Comparison of ENCODE assay signal across 22 cellular contexts in the genomic region with DNA sequence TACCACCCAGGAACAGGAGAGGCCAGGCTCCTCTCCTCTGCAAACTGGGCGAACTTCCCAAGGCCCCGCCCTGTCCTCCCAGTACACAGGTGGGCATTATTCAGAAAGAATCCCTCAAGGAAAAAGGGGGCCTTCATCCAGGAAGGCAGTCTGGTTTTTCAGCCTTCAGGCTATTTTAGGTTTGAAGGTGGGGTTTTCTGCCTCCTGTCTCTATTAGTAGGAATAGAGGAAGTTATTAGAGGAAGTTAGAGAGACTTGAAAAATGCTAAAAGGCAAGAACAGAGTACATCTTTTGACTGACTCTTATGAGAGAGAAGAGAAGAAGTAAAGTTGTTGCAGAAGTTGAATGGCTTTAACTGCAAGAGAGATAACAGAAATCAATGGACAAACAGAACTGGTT.
A peak's percentile ranks its signal among the peaks of the same experiment; 100 is the strongest.
DNase-seq lines count a peak whose midpoint lies in the region; ATAC-seq and TF ChIP-seq lines count a peak whose summit lies in the region.
"Had no signal": no experiment of that assay in that cellular context is flagged by ENCODE, and none has a peak within 500 bp of the region (broad histone marks: within the 10 kb centered on the region; RNA-seq: fewer than 3 reads in every experiment).

No MANE protein-coding gene starts in this region.

- H3K4me2 ChIP-seq in GM23338, result no peak overlapping the region

- no peaks in the 10 kb centered on the region for H3K27me3 ChIP-seq in GM23338 (ENCODE audit: insufficient read depth)
- H3K27me3 ChIP-seq: left lung, stomach, upper lobe of right lung had no signal

- no peak overlapping the region for H3K27ac Mint-ChIP-seq in GM23338
- H3K27ac Mint-ChIP-seq in stimulated activated naive B cell treated with anti-CD40 and anti-IgM and Interleukin-4, amounts not matched to agents 10 μg/mL and 1 μg/mL and 100 μg/mL, for 72 hours, result no peak overlapping the region
- H3K27ac Mint-ChIP-seq: activated T-helper 17 cell treated with anti-CD3 and anti-CD28 coated beads, Interleukin-2, amount 50 U/mL, for 72 hours; CD14-positive monocyte had no signal

- H3K9me3 Mint-ChIP-seq in GM23338, result no peaks in the 10 kb centered on the region
- peaks cover 0 to 2% of the 10 kb centered on the region in 2 donors for H3K9me3 Mint-ChIP-seq in stimulated activated naive B cell treated with anti-CD40 and anti-IgM and Interleukin-4, amounts not matched to agents 10 μg/mL and 1 μg/mL and 100 μg/mL, for 72 hours

- no peak overlapping the region for H3K4me3 ChIP-seq in GM23338
- H3K4me3 ChIP-seq: dorsolateral prefrontal cortex, HAP-1, left lung, stomach, upper lobe of right lung had no signal

- no peaks in the 10 kb centered on the region; the same call in 2 of the 3 replicates for H3K4me1 Mint-ChIP-seq in GM23338
- peaks cover 2 to 13% of the 10 kb centered on the region in 2 donors for H3K4me1 Mint-ChIP-seq in stimulated activated naive B cell treated with anti-CD40 and anti-IgM and Interleukin-4, amounts not matched to agents 10 μg/mL and 1 μg/mL and 100 μg/mL, for 72 hours
- H3K4me1 Mint-ChIP-seq: activated T-helper 17 cell treated with anti-CD3 and anti-CD28 coated beads, Interleukin-2, amount 50 U/mL, for 72 hours had no signal

- no peaks in the 10 kb centered on the region for H3K27me3 Mint-ChIP-seq in GM23338 (ENCODE audit: insufficient read depth, low read depth, poor library complexity)
- H3K27me3 Mint-ChIP-seq in stimulated activated naive B cell treated with anti-CD40 and anti-IgM and Interleukin-4, amounts not matched to agents 10 μg/mL and 1 μg/mL and 100 μg/mL, for 72 hours, result no peaks in the 10 kb centered on the region
- H3K27me3 Mint-ChIP-seq: activated T-helper 17 cell treated with anti-CD3 and anti-CD28 coated beads, Interleukin-2, amount 50 U/mL, for 72 hours had no signal

- DNase-seq in SKM-1 treated with dmso at 0.1 percent for 144 hours (lab: John Stamatoyannopoulos, UW; ENCODE audit: unreplicated experiment), result peak; percentile 24
- no peak for DNase-seq in SKM-1 (lab: John Stamatoyannopoulos, UW; ENCODE audit: unreplicated experiment)
- DNase-seq in GM23338 (ENCODE audit: low spot score), result no peak
- no peak for DNase-seq in stimulated activated naive B cell treated with anti-CD40 and anti-IgM and Interleukin-4, amounts not matched to agents 10 μg/mL and 1 μg/mL and 100 μg/mL, for 72 hours
- DNase-seq in NCI-H2029 (lab: John Stamatoyannopoulos, UW), result no peak
- DNase-seq: dorsolateral prefrontal cortex, Karpas-422, left lung, NCI-H1436 treated with DMSO at 0.1 percent for 48 hours, NCI-H82, occipital lobe, stomach, upper lobe of right lung, WERI-Rb-1 had no signal

- no peaks in the 10 kb centered on the region for H3K9me2 ChIP-seq in GM23338 (ENCODE audit: insufficient read depth)

- H3K36me3 ChIP-seq in GM23338 (ENCODE audit: insufficient read depth), result no peaks in the 10 kb centered on the region
- H3K36me3 ChIP-seq: HAP-1, left lung, stomach, upper lobe of right lung, WERI-Rb-1 had no signal

- H3K4me3 Mint-ChIP-seq in GM23338, result no peak overlapping the region
- no peak overlapping the region for H3K4me3 Mint-ChIP-seq in stimulated activated naive B cell treated with anti-CD40 and anti-IgM and Interleukin-4, amounts not matched to agents 10 μg/mL and 1 μg/mL and 100 μg/mL, for 72 hours
- H3K4me3 Mint-ChIP-seq: activated T-helper 17 cell treated with anti-CD3 and anti-CD28 coated beads, Interleukin-2, amount 50 U/mL, for 72 hours; CD14-positive monocyte had no signal

- no peak for TF ChIP-seq CTCF in GM23338 (conservative IDR thresholded peaks at IDR 0.05; ENCODE audit: low read depth in 2 of 2)

- no peaks in the 10 kb centered on the region for H3K4me1 ChIP-seq in GM23338 (ENCODE audit: insufficient read depth)
- H3K4me1 ChIP-seq: HAP-1, left lung, stomach, upper lobe of right lung had no signal

- no peaks in the 10 kb centered on the region for H3F3A ChIP-seq in GM23338 (replicated peaks; ENCODE audit: low read depth)

- no peaks in the 10 kb centered on the region for H4K20me1 ChIP-seq in GM23338 (replicated peaks; ENCODE audit: insufficient read depth)

- no peaks in the 10 kb centered on the region for H3K36me3 Mint-ChIP-seq in GM23338 (ENCODE audit: low read depth)
- no peaks in the 10 kb centered on the region for H3K36me3 Mint-ChIP-seq in stimulated activated naive B cell treated with anti-CD40 and anti-IgM and Interleukin-4, amounts not matched to agents 10 μg/mL and 1 μg/mL and 100 μg/mL, for 72 hours
- H3K36me3 Mint-ChIP-seq: CD14-positive monocyte had no signal

- no peaks in the 10 kb centered on the region for H3K79me2 ChIP-seq in GM23338 (replicated peaks; ENCODE audit: insufficient read depth)

- peak overlapping the region; percentile 23; the same call in 1 of the 2 replicates for H2AFZ ChIP-seq in GM23338

- H3K27ac ChIP-seq in GM23338 (ENCODE audit: low read depth), result no peak overlapping the region
- H3K27ac ChIP-seq: dorsolateral prefrontal cortex, left lung, RWPE1, stomach, upper lobe of right lung, WERI-Rb-1 had no signal

- ATAC-seq in GM23338, result no peak
- peak; percentile 44 for ATAC-seq in HG03575 (IDR thresholded peaks at IDR 0.05; ENCODE audit: extremely low read depth, insufficient number of reproducible peaks, low FRiP score, unreplicated experiment)
- peak; percentile 54 to 69 for ATAC-seq in stimulated activated naive B cell treated with anti-CD40 and anti-IgM and Interleukin-4, amounts not matched to agents 10 μg/mL and 1 μg/mL and 100 μg/mL, for 72 hours (replicated peaks)
- ATAC-seq in HG03175 (IDR thresholded peaks at IDR 0.05; ENCODE audit: unreplicated experiment), result no peak
- no peak for ATAC-seq in esophagus mucosa
- ATAC-seq: activated T-helper 17 cell treated with anti-CD3 and anti-CD28 coated beads, Interleukin-2, amount 50 U/mL, for 72 hours; left lung; right cardiac atrium; upper lobe of right lung had no signal

TF ChIP-seq in GM23338, 12 proteins besides CTCF, POLR2A, EP300 and RAD21:
- no peak for TF ChIP-seq CREB1 (CRISPR knock-in tag; IDR thresholded peaks at IDR 0.05; ENCODE audit: low read depth)
- no peak for TF ChIP-seq POLR2AphosphoS5 (IDR thresholded peaks at IDR 0.05; ENCODE audit: low read depth)
TF ChIP-seq in GM23338: peak in this region for 0.

Comparison
In these comparisons a context has a peak if more than half of its experiments do, and no peak if none do; other contexts are left out.
1. ATAC-seq: peak in HG03575 (single experiment) and stimulated activated naive B cell treated with anti-CD40 and anti-IgM and Interleukin-4, amounts not matched to agents 10 μg/mL and 1 μg/mL and 100 μg/mL, for 72 hours (2 of 2); none in GM23338 (single experiment), HG03175 (single experiment) and esophagus mucosa (single experiment).